Comparison of ENCODE assay signal across 1 cellular context in genomic region chr11:123742334-123742733, GRCh38.
TF ChIP-seq lines count a peak whose summit lies in the region.

No MANE protein-coding gene starts in this region.

TF ChIP-seq in WTC11, 78 proteins besides CTCF, POLR2A, EP300 and RAD21 (continued from another document):
- TF ChIP-seq ZNF532 (CRISPR knock-in tag; IDR thresholded peaks at IDR 0.05; ENCODE audit: borderline replicate concordance) (no peak), TEAD4 (CRISPR knock-in tag; IDR thresholded peaks at IDR 0.05) (no peak), MAX (CRISPR knock-in tag; IDR thresholded peaks at IDR 0.05) (peak; percentile 54), NR3C1 (CRISPR knock-in tag; conservative IDR thresholded peaks at IDR 0.05; ENCODE audit: low read depth) (no peak), ARID4B (CRISPR knock-in tag; IDR thresholded peaks at IDR 0.05; ENCODE audit: borderline replicate concordance) (no peak), USF1 (CRISPR knock-in tag; IDR thresholded peaks at IDR 0.05) (peak; percentile 28; the same call in 1 of the 2 replicates), E2F1 (CRISPR knock-in tag; IDR thresholded peaks at IDR 0.05) (no peak), ZNF121 (CRISPR knock-in tag; IDR thresholded peaks at IDR 0.05) (no peak), ZNF423 (CRISPR knock-in tag; IDR thresholded peaks at IDR 0.05) (no peak), NFYB (CRISPR knock-in tag; conservative IDR thresholded peaks at IDR 0.05; ENCODE audit: low read depth) (no peak), NFATC4 (CRISPR knock-in tag; IDR thresholded peaks at IDR 0.05) (no peak), PREB (CRISPR knock-in tag; IDR thresholded peaks at IDR 0.05; ENCODE audit: borderline replicate concordance) (no peak), OVOL2 (CRISPR knock-in tag; IDR thresholded peaks at IDR 0.05; ENCODE audit: borderline replicate concordance) (no peak), ZNF396 (CRISPR knock-in tag; IDR thresholded peaks at IDR 0.05; ENCODE audit: borderline replicate concordance) (no peak), EMX1 (CRISPR knock-in tag; IDR thresholded peaks at IDR 0.05) (no peak), ZBTB43 (CRISPR knock-in tag; IDR thresholded peaks at IDR 0.05) (peak; percentile 80; the same call in 1 of the 2 replicates), MYBL2 (CRISPR knock-in tag; IDR thresholded peaks at IDR 0.05) (0 out of 2 replicates have a peak, but pooled peaks have one; percentile 64)
